ENCODE assay signal across 1 cellular context in genomic region chr1:93251966-93252365, GRCh38.
TF ChIP-seq lines count a peak whose summit lies in the region.

No MANE protein-coding gene starts in this region.

TF ChIP-seq in WTC11, 78 proteins besides CTCF, POLR2A, EP300 and RAD21 (continued from another document):
- no peak for TF ChIP-seq ATF3 (CRISPR knock-in tag; conservative IDR thresholded peaks at IDR 0.05)
- TF ChIP-seq, protein P1, sequence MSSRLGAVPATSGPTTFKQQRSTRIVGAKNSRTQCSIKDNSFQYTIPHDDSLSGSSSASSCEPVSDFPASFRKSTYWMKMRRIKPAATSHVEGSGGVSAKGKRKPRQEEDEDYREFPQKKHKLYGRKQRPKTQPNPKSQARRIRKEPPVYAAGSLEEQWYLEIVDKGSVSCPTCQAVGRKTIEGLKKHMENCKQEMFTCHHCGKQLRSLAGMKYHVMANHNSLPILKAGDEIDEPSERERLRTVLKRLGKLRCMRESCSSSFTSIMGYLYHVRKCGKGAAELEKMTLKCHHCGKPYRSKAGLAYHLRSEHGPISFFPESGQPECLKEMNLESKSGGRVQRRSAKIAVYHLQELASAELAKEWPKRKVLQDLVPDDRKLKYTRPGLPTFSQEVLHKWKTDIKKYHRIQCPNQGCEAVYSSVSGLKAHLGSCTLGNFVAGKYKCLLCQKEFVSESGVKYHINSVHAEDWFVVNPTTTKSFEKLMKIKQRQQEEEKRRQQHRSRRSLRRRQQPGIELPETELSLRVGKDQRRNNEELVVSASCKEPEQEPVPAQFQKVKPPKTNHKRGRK (CRISPR knock-in tag; IDR thresholded peaks at IDR 0.05; ENCODE audit: borderline replicate concordance), result no peak
- TF ChIP-seq ATF6 (CRISPR knock-in tag; IDR thresholded peaks at IDR 0.05), result no peak
- no peak for TF ChIP-seq ZNF416 (CRISPR knock-in tag; IDR thresholded peaks at IDR 0.05)
- TF ChIP-seq, protein P2, sequence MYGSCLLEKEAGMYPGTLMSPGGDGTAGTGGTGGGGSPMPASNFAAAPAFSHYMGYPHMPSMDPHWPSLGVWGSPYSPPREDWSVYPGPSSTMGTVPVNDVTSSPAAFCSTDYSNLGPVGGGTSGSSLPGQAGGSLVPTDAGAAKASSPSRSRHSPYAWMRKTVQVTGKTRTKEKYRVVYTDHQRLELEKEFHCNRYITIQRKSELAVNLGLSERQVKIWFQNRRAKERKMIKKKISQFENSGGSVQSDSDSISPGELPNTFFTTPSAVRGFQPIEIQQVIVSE (CRISPR knock-in tag; IDR thresholded peaks at IDR 0.05; ENCODE audit: borderline replicate concordance), result no peak
- TF ChIP-seq ZNF121 (CRISPR knock-in tag; IDR thresholded peaks at IDR 0.05), result no peak
- no peak for TF ChIP-seq ZNF671 (CRISPR knock-in tag; IDR thresholded peaks at IDR 0.05)
TF ChIP-seq in WTC11: peak in this region for 0.
